Comparison of ENCODE assay signal across 11 cellular contexts in the genomic region with DNA sequence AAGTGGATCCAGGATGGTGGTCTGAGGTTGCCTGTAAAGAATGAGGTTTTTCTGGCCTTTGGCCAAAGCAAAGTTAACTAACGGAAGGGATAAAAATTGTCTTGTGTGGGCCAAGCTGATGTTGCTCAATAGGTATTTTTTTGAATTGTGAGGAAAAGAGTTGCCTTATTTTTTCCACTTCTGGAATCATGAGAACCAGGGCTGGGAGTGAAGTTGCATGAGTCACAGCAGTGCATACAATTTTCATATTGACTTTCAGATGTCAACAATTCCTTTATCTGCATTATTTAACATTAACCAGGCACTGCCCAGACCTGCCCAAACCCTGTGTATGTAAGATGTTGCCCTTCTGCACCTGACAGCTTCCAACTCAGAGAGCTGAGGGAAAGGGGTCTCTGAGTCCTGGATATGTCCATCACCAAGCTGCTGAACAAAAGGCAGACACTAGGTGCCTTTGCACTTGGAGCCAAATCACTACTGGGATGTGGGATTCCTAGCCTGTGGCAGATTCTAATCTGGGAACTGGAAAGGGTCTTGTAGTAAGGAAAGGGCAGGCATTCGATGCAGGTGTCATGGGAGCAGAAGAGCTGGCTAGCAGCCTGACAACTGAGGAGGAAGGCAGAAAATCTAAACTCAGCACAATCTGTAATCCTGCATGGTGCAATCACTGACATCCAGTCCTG. TPM values are rescaled to one million over a fixed set of nuclear protein-coding genes. Genes with fewer than 3 reads are reported as not detected.
DNase-seq lines count a peak whose midpoint lies in the region; ATAC-seq, FAIRE-seq and TF ChIP-seq lines count a peak whose summit lies in the region.
"Had no signal": no experiment of that assay in that cellular context is flagged by ENCODE, and none has a peak within 500 bp of the region (broad histone marks: within the 10 kb centered on the region; RNA-seq: fewer than 3 reads in every experiment).

No MANE protein-coding gene starts in this region.

- WGBS in lung, 2 donors = 19 to 38% methylated on average over 2 of the region's 2 CpGs

- no peak for TF ChIP-seq CTCF in bronchial epithelial cell (IDR thresholded peaks at IDR 0.05; ENCODE audit: insufficient read depth, low read length, severe bottlenecking)
- no peak for TF ChIP-seq CTCF in lung (IDR thresholded peaks at IDR 0.05; ENCODE audit: control extremely low read depth, extremely low read depth)

- H3K36me3 ChIP-seq in bronchial epithelial cell (ENCODE audit: control insufficient read depth, insufficient read depth, low read length) = no peaks in the 10 kb centered on the region
- H3K36me3 ChIP-seq in lung (ENCODE audit: control insufficient read depth in 2 of 2, insufficient read depth in 2 of 2, low read length in 2 of 2) = no peaks in the 10 kb centered on the region

- ATAC-seq in lung (ENCODE audit: insufficient read depth, low FRiP score) (peak; percentile 30), HG03565 (IDR thresholded peaks at IDR 0.05; ENCODE audit: unreplicated experiment) (no peak), GM21390 (IDR thresholded peaks at IDR 0.05; ENCODE audit: unreplicated experiment) (no peak), HG02642 (IDR thresholded peaks at IDR 0.05; ENCODE audit: poor library complexity, unreplicated experiment) (no peak)

- no peaks in the 10 kb centered on the region for H3K9me3 ChIP-seq in lung (ENCODE audit: control insufficient read depth in 2 of 2, insufficient read depth in 1 of 2, low read length in 1 of 2)
- H3K9me3 ChIP-seq: Caco-2 had no signal

- peak; percentile 28 for FAIRE-seq in bronchial epithelial cell (lab: Jason Lieb, UNC)

- peak; percentile 61 for DNase-seq in AG08395 (ENCODE audit: low spot score)
- DNase-seq in LoVo (ENCODE audit: low spot score) = peak; percentile 63
- DNase-seq in bronchial epithelial cell (ENCODE audit: low read depth) = peak; percentile 97
- no peak for DNase-seq in lung (ENCODE audit: low spot score)
- DNase-seq in activated gamma-delta T cell treated with Interleukin-2 at 50 U/mL for 16 hours = no peak
- DNase-seq: KG1; stimulated activated CD4-positive, alpha-beta T cell treated with anti-CD3 and anti-CD28 coated beads, Interleukin-4, amount 100 ng/mL, for 4 hours had no signal

- peak overlapping the region in 1 of 2 donors; percentile 42 for H3K27ac ChIP-seq in lung (ENCODE audit: low read depth in 1 of 2, low read length in 1 of 2)

- no peaks in the 10 kb centered on the region for H3K4me1 ChIP-seq in lung (ENCODE audit: control insufficient read depth in 2 of 2, insufficient read depth in 2 of 2, low read length in 2 of 2)

- H3K4me3 ChIP-seq in bronchial epithelial cell (ENCODE audit: low read depth, low read length) (no peak overlapping the region), lung (no peak overlapping the region)

- H3K27me3 ChIP-seq in bronchial epithelial cell (ENCODE audit: control insufficient read depth, insufficient read depth, low read length) (no peaks in the 10 kb centered on the region), lung (ENCODE audit: control insufficient read depth, insufficient read depth) (no peaks in the 10 kb centered on the region)

RNA-seq across cellular contexts. Expression of a gene that starts 52.3 kb away (rescaled TPM):
- 8.2 and 11.5 TPM in 2 replicates for total RNA-seq in bronchial epithelial cell
- total RNA-seq in lung = 10 to 100 TPM; 16.4 to 25.7 TPM
- 1 to 10 TPM; 3.6 to 4.6 TPM for polyA plus RNA-seq in lung

Comparison
In these comparisons a context has a peak if more than half of its experiments do, and no peak if none do; other contexts are left out.
1. DNase-seq: peak in AG08395 (single experiment), LoVo (single experiment) and bronchial epithelial cell (single experiment); none in lung (single experiment) and activated gamma-delta T cell treated with Interleukin-2 at 50 U/mL for 16 hours (single experiment).